Comparison of ENCODE assay signal across 1 cellular context in the genomic region with DNA sequence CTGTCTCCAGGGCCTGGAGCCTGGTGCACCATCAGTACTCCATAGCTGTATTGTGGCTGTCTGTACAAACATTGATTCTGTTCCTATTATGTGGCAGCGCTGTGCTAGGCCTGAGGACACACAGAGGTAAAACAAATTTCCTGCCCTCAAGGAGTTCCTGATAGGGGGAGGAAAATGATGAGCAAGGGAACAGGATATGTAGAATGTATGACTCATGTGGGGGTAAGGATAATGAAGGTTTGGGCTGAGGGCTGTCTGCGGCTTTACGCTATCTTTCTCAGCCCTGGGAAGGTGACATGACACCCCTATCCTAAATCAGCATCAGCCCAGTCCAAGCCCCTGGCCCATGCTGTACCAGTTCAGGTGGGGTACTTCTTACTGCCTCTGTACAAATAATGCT.
TF ChIP-seq lines count a peak whose summit lies in the region.

No MANE protein-coding gene starts in this region.

TF ChIP-seq in SK-N-SH, 30 proteins besides CTCF, POLR2A, EP300 and RAD21:
- TF ChIP-seq, protein P1, sequence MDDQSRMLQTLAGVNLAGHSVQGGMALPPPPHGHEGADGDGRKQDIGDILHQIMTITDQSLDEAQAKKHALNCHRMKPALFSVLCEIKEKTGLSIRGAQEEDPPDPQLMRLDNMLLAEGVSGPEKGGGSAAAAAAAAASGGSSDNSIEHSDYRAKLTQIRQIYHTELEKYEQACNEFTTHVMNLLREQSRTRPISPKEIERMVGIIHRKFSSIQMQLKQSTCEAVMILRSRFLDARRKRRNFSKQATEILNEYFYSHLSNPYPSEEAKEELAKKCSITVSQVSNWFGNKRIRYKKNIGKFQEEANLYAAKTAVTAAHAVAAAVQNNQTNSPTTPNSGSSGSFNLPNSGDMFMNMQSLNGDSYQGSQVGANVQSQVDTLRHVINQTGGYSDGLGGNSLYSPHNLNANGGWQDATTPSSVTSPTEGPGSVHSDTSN (IDR thresholded peaks at IDR 0.05), result peak; percentile 27; the same call in 1 of the 2 replicates
- TF ChIP-seq FOSL2 (IDR thresholded peaks at IDR 0.05; ENCODE audit: borderline replicate concordance, low read depth), result peak; percentile 76; the same call in 1 of the 2 replicates
- TF ChIP-seq TCF12 (IDR thresholded peaks at IDR 0.05), result peak; percentile 39; the same call in 1 of the 2 replicates
